ENCODE assay signal across 17 cellular contexts in the genomic region with DNA sequence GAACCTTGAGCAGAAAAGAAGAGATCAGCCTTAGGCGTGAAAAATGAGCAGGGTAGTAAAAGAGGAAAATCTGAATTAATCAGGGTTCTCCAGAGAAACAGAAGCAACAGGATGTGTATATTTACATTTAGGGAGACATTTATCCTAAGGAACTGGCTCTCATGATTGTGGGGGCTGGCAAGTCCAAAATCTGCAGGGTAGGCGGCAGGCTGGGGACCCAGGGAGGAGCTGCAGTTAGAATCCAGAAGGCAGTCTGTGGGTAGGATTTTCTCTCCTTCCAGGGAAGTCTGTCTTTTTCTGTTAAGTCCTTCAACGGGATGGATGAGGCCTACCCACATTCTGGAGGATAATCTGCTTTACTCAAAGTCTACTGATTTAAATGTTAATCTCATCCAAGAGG.
DNase-seq lines count a peak whose midpoint lies in the region; ATAC-seq and TF ChIP-seq lines count a peak whose summit lies in the region.
"Had no signal": no experiment of that assay in that cellular context is flagged by ENCODE, and none has a peak within 500 bp of the region (broad histone marks: within the 10 kb centered on the region; RNA-seq: fewer than 3 reads in every experiment).

No MANE protein-coding gene starts in this region.

- TF ChIP-seq POLR2A in spleen (IDR thresholded peaks at IDR 0.05) = no peak

- WGBS in spleen, 5 donors = 84 to 98% (median 93%) methylated on average over 3 of the region's 3 CpGs

- H3K27me3 ChIP-seq in left ventricle myocardium inferior (ENCODE audit: low read depth) = no peaks in the 10 kb centered on the region
- H3K27me3 ChIP-seq in lower lobe of right lung (ENCODE audit: low read depth) = no peaks in the 10 kb centered on the region
- H3K27me3 ChIP-seq in spleen (replicated peaks in 1 of 7) = no peaks in the 10 kb centered on the region
- H3K27me3 ChIP-seq: BE2C had no signal

- H3K36me3 ChIP-seq in left ventricle myocardium inferior (peaks cover 17% of the 10 kb centered on the region), lower lobe of right lung (no peaks in the 10 kb centered on the region), spleen (peaks cover 0 to 21% (median 0%) of the 10 kb centered on the region in 6 donors)
- H3K36me3 ChIP-seq: BE2C had no signal

- no peak for DNase-seq in left ventricle myocardium inferior
- DNase-seq in Right ventricle myocardium superior = no peak
- no peak for DNase-seq in lower lobe of right lung
- DNase-seq in spleen = no peak
- DNase-seq in H4 (ENCODE audit: low spot score) = no peak
- DNase-seq in AG08396 (ENCODE audit: low spot score) = no peak
- no peak for DNase-seq in omental fat pad (ENCODE audit: low spot score)
- DNase-seq: BE2C; C1 segment of cervical spinal cord; CD4-positive, CD25-positive, alpha-beta regulatory T cell; CD8-positive, alpha-beta memory T cell; COR-L47; DMS 273 treated with DMSO at 0.1 percent for 48 hours; GM23248; HCEC 1CT; IMR-90 had no signal

- no peak for ATAC-seq in Right ventricle myocardium superior (ENCODE audit: poor library complexity)
- ATAC-seq in lower lobe of right lung = no peak
- no peak for ATAC-seq in omental fat pad (ENCODE audit: low FRiP score)

- H3K9me3 ChIP-seq in left ventricle myocardium inferior (replicated peaks) = no peaks in the 10 kb centered on the region
- no peaks in the 10 kb centered on the region for H3K9me3 ChIP-seq in lower lobe of right lung
- no peaks in the 10 kb centered on the region for H3K9me3 ChIP-seq in spleen
- H3K9me3 ChIP-seq: BE2C had no signal

- TF ChIP-seq CTCF in left ventricle myocardium inferior (IDR thresholded peaks at IDR 0.05; ENCODE audit: borderline replicate concordance) (no peak), lower lobe of right lung (IDR thresholded peaks at IDR 0.05) (no peak), spleen (IDR thresholded peaks at IDR 0.05 in 8 of 11, conservative IDR thresholded peaks at IDR 0.05 in 3 of 11) (no peak), omental fat pad (IDR thresholded peaks at IDR 0.05) (no peak)

- intact Hi-C loops in left ventricle myocardium inferior (cut with micrococcal nuclease) (no loop called here), Right ventricle myocardium superior (cut with DNase I) (no loop called here), lower lobe of right lung (cut with DNase I) (no loop called here), spleen (cut with DNase I; ENCODE audit: low total_unique reads) (no loop called here)

- H3K4me1 ChIP-seq in left ventricle myocardium inferior (peaks cover 88% of the 10 kb centered on the region), lower lobe of right lung (peaks cover 56% of the 10 kb centered on the region), spleen (peaks cover 23 to 81% (median 54%) of the 10 kb centered on the region in 6 donors)
- H3K4me1 ChIP-seq: BE2C had no signal

- H3K4me3 ChIP-seq in left ventricle myocardium inferior = no peak overlapping the region
- no peak overlapping the region for H3K4me3 ChIP-seq in lower lobe of right lung
- no peak overlapping the region for H3K4me3 ChIP-seq in spleen
- H3K4me3 ChIP-seq: GM23248 had no signal

- H3K27ac ChIP-seq in left ventricle myocardium inferior (replicated peaks) (peak overlapping the region; percentile 81), lower lobe of right lung (peak overlapping the region; percentile 7), spleen (peak overlapping the region; percentile 38 to 85 (median 80))
- H3K27ac ChIP-seq: GM23248, HL-60 had no signal

Comparison
In these comparisons a context has a peak if more than half of its experiments do, and no peak if none do; other contexts are left out.
1. H3K27ac ChIP-seq: peak in every context shown above with its lines; median percentile 81 in left ventricle myocardium inferior; 80 in spleen; 7 in lower lobe of right lung.